ENCODE assay signal across 2 cellular contexts in the genomic region with DNA sequence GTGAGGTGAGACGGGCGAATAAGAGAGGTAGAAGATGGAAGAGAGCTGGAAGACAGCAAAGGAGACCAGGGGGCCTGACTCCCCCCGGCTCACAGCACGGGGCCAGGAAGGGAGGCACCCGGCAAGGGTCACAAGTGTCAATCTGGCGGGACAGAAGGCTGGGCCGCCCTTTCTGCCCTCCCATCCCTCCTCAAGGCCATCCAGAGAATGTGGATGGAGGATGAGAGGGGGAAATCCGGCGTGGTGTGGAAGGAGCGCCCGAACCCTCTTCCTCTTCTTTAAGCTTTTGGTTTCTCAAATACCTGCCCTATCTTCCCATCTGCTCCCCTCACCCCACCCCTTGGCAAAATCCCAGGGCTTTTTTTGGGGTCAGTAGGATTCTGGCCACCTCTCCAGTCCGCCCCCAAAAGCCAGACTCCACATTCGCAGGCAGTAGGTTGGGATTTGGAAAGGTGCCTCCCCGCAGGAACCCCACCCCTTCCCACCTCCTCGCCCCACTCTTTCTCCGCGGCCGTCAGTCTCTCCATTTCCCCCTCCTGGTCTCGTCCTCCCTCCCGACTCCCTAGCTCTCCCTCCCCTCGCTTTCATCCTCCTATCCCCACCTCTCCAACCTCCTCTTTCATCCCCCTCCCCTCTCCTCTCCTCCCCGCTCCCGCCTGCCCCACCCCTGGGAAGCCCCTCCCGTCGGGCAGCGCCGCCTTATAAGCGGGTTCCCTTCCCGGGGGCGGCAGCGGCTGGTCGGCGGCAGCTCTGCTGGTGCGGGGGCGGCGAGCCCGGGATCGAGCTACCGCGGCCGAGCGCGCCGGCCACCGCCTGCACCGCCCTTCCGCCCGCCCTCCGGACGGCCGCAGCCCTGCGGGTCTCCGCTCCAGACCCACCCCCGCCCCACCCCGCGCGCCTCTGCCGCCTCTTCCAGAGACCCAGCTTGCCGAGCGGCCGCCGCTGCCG.
TF ChIP-seq lines count a peak whose summit lies in the region.

Gene PTMS, plus strand, starts transcription at position 730 of the 948 bp plus-strand sequence. CDS start 343 bp downstream, outside the sequence.

TF ChIP-seq in SK-N-SH, 30 proteins besides CTCF, POLR2A, EP300 and RAD21 (continued from another document and continues in another):
- no peak for TF ChIP-seq IRF3 (IDR thresholded peaks at IDR 0.05; ENCODE audit: low read depth, low read length)
- TF ChIP-seq SMC3 (IDR thresholded peaks at IDR 0.05; ENCODE audit: low read depth, low read length) = no peak
- TF ChIP-seq NFIC (IDR thresholded peaks at IDR 0.05; ENCODE audit: borderline replicate concordance) = peak; percentile 26; the same call in 1 of the 2 replicates
- TF ChIP-seq TEAD4 (IDR thresholded peaks at IDR 0.05; ENCODE audit: borderline replicate concordance, insufficient read depth) = 0 out of 2 replicates have a peak, but pooled peaks have one; percentile 6
- TF ChIP-seq FOXM1 (IDR thresholded peaks at IDR 0.05; ENCODE audit: low read depth) = no peak
- 0 out of 2 replicates have a peak, but pooled peaks have one; percentile 39 for TF ChIP-seq YY1 (IDR thresholded peaks at IDR 0.05; ENCODE audit: low read depth)
- TF ChIP-seq TAF1 (IDR thresholded peaks at IDR 0.05; ENCODE audit: borderline replicate concordance, low read depth, low read length) = peak; percentile 91
- TF ChIP-seq, protein P1, sequence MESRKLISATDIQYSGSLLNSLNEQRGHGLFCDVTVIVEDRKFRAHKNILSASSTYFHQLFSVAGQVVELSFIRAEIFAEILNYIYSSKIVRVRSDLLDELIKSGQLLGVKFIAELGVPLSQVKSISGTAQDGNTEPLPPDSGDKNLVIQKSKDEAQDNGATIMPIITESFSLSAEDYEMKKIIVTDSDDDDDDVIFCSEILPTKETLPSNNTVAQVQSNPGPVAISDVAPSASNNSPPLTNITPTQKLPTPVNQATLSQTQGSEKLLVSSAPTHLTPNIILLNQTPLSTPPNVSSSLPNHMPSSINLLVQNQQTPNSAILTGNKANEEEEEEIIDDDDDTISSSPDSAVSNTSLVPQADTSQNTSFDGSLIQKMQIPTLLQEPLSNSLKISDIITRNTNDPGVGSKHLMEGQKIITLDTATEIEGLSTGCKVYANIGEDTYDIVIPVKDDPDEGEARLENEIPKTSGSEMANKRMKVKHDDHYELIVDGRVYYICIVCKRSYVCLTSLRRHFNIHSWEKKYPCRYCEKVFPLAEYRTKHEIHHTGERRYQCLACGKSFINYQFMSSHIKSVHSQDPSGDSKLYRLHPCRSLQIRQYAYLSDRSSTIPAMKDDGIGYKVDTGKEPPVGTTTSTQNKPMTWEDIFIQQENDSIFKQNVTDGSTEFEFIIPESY (IDR thresholded peaks at IDR 0.05; ENCODE audit: borderline replicate concordance, low read depth) = no peak
- TF ChIP-seq NRF1 (IDR thresholded peaks at IDR 0.05; ENCODE audit: low read depth, low read length) = no peak
- peak; percentile 65; the same call in 1 of the 2 replicates for TF ChIP-seq SIN3A (IDR thresholded peaks at IDR 0.05; ENCODE audit: borderline replicate concordance, low read depth, low read length)
- 0 out of 2 replicates have a peak, but pooled peaks have one; percentile 15 for TF ChIP-seq GABPA (IDR thresholded peaks at IDR 0.05; ENCODE audit: low read depth)
- TF ChIP-seq GATA2 (CRISPR knock-in tag; IDR thresholded peaks at IDR 0.05) = no peak
- TF ChIP-seq, protein P2, sequence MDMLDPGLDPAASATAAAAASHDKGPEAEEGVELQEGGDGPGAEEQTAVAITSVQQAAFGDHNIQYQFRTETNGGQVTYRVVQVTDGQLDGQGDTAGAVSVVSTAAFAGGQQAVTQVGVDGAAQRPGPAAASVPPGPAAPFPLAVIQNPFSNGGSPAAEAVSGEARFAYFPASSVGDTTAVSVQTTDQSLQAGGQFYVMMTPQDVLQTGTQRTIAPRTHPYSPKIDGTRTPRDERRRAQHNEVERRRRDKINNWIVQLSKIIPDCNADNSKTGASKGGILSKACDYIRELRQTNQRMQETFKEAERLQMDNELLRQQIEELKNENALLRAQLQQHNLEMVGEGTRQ (IDR thresholded peaks at IDR 0.05; ENCODE audit: borderline replicate concordance, low read depth, low read length) = no peak
- TF ChIP-seq MXI1 (IDR thresholded peaks at IDR 0.05; ENCODE audit: low read depth, low read length) = peak; percentile 4; the same call in 1 of the 2 replicates
- no peak for TF ChIP-seq FOSL2 (IDR thresholded peaks at IDR 0.05; ENCODE audit: borderline replicate concordance, low read depth)
- TF ChIP-seq RFX5 (IDR thresholded peaks at IDR 0.05; ENCODE audit: low read length) = peak; percentile 15; the same call in 1 of the 2 replicates
- TF ChIP-seq USF1 (IDR thresholded peaks at IDR 0.05; ENCODE audit: borderline replicate concordance, low read depth) = no peak
- TF ChIP-seq REST (IDR thresholded peaks at IDR 0.05; ENCODE audit: low read depth, low read length) = 0 out of 2 replicates have a peak, but pooled peaks have one; percentile 41

TF ChIP-seq in liver, 16 proteins besides CTCF, POLR2A, EP300 and RAD21 (continued from another document):
- TF ChIP-seq TAF1 (conservative IDR thresholded peaks at IDR 0.05) (no peak), REST (IDR thresholded peaks at IDR 0.05) (peak; percentile 56), MAX (IDR thresholded peaks at IDR 0.05) (no peak), SP1 (IDR thresholded peaks at IDR 0.05) (peak; percentile 48), RXRA (IDR thresholded peaks at IDR 0.05) (no peak)
- TF ChIP-seq, protein P1 (IDR thresholded peaks at IDR 0.05) = no peak
